ENCODE assay signal across 1 cellular context in the genomic region with DNA sequence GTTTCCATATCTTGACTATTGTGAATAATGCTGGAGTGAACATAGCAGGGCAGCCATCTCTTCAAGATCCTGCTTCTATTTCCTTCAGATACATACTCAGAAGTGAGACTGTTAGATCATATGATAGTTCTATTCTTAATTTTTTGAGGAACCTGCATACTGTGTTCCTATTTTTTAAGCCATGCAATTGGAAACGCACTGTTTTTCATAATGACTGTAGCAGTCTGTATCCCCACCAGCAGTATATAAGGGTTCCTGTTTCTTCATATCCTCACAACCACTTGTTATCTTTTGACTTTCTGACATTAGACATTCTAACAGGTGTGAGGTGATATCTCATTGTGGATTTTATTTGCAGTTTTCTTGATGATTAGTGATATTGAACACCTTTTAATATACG.
A peak's percentile ranks its signal among the peaks of the same experiment; 100 is the strongest.
TF ChIP-seq lines count a peak whose summit lies in the region.

No MANE protein-coding gene starts in this region.

TF ChIP-seq in GM12878, 131 proteins besides CTCF, POLR2A, EP300 and RAD21 (continued from another document):
- TF ChIP-seq CREM (IDR thresholded peaks at IDR 0.05; ENCODE audit: low read depth) (no peak), POU2F2 (IDR thresholded peaks at IDR 0.05; ENCODE audit: borderline replicate concordance, low read depth, low read length) (no peak), GATAD2B (conservative IDR thresholded peaks at IDR 0.05; ENCODE audit: low read depth) (no peak), HDGF (IDR thresholded peaks at IDR 0.05) (no peak), NR2C1 (IDR thresholded peaks at IDR 0.05) (no peak), SPI1 (IDR thresholded peaks at IDR 0.05; ENCODE audit: borderline replicate concordance, insufficient read depth, low read depth, low read length) (peak; percentile 36; the same call in 1 of the 2 replicates), CBX5 (IDR thresholded peaks at IDR 0.05; ENCODE audit: low read depth) (no peak), EED (IDR thresholded peaks at IDR 0.05; ENCODE audit: low read depth) (peak; percentile 50), RCOR1 (conservative IDR thresholded peaks at IDR 0.05; ENCODE audit: low read depth, low read length) (no peak), ATF7 (IDR thresholded peaks at IDR 0.05; ENCODE audit: low read depth) (0 out of 2 replicates have a peak, but pooled peaks have one; percentile 16), HDAC6 (IDR thresholded peaks at IDR 0.05; ENCODE audit: unreplicated experiment) (no peak), JUNB (IDR thresholded peaks at IDR 0.05) (peak; percentile 54), CEBPB (IDR thresholded peaks at IDR 0.05; ENCODE audit: borderline replicate concordance in 1 of 2, low read depth in 2 of 2, low read length in 2 of 2) (no peak), EZH2 (IDR thresholded peaks at IDR 0.05; ENCODE audit: borderline replicate concordance, control insufficient read depth, low read depth, low read length) (no peak), KLF5 (IDR thresholded peaks at IDR 0.05; ENCODE audit: partially characterized antibody) (peak; percentile 18), BHLHE40 (IDR thresholded peaks at IDR 0.05; ENCODE audit: borderline replicate concordance in 1 of 2, low read depth in 2 of 2, low read length in 1 of 2) (0 out of 4 replicates have a peak, but pooled peaks of 1 of the 2 experiments have one; percentile 10), CHD2 (IDR thresholded peaks at IDR 0.05; ENCODE audit: borderline replicate concordance, low read depth, low read length) (no peak), SUPT20H (IDR thresholded peaks at IDR 0.05; ENCODE audit: borderline replicate concordance, control insufficient read depth, low read depth, low read length) (no peak), JUND (IDR thresholded peaks at IDR 0.05; ENCODE audit: low read depth, low read length) (no peak), KAT2A (conservative IDR thresholded peaks at IDR 0.05; ENCODE audit: control insufficient read depth, low read depth, low read length) (no peak), NBN (IDR thresholded peaks at IDR 0.05) (no peak), CHD4 (IDR thresholded peaks at IDR 0.05) (no peak), IRF4 (IDR thresholded peaks at IDR 0.05; ENCODE audit: low read depth, low read length) (no peak), IKZF2 (IDR thresholded peaks at IDR 0.05) (peak; percentile 58 to 64; a peak in 2 of 4 replicates), FOXM1 (IDR thresholded peaks at IDR 0.05; ENCODE audit: low read depth, low read length) (no peak), DPF2 (IDR thresholded peaks at IDR 0.05) (0 out of 2 replicates have a peak, but pooled peaks have one; percentile 35), STAT3 (IDR thresholded peaks at IDR 0.05; ENCODE audit: low read depth, low read length) (no peak), RUNX3 (IDR thresholded peaks at IDR 0.05; ENCODE audit: low read length) (no peak), POLR2AphosphoS5 (IDR thresholded peaks at IDR 0.05; ENCODE audit: low read length) (no peak), CBFB (IDR thresholded peaks at IDR 0.05; ENCODE audit: low read depth) (no peak), TAF1 (IDR thresholded peaks at IDR 0.05; ENCODE audit: borderline replicate concordance, low read depth, low read length) (no peak), NFIC (IDR thresholded peaks at IDR 0.05; ENCODE audit: low read depth, low read length) (peak; percentile 71; the same call in 1 of the 2 replicates), SP1 (IDR thresholded peaks at IDR 0.05; ENCODE audit: low read depth, low read length) (no peak)
- TF ChIP-seq, protein P1, sequence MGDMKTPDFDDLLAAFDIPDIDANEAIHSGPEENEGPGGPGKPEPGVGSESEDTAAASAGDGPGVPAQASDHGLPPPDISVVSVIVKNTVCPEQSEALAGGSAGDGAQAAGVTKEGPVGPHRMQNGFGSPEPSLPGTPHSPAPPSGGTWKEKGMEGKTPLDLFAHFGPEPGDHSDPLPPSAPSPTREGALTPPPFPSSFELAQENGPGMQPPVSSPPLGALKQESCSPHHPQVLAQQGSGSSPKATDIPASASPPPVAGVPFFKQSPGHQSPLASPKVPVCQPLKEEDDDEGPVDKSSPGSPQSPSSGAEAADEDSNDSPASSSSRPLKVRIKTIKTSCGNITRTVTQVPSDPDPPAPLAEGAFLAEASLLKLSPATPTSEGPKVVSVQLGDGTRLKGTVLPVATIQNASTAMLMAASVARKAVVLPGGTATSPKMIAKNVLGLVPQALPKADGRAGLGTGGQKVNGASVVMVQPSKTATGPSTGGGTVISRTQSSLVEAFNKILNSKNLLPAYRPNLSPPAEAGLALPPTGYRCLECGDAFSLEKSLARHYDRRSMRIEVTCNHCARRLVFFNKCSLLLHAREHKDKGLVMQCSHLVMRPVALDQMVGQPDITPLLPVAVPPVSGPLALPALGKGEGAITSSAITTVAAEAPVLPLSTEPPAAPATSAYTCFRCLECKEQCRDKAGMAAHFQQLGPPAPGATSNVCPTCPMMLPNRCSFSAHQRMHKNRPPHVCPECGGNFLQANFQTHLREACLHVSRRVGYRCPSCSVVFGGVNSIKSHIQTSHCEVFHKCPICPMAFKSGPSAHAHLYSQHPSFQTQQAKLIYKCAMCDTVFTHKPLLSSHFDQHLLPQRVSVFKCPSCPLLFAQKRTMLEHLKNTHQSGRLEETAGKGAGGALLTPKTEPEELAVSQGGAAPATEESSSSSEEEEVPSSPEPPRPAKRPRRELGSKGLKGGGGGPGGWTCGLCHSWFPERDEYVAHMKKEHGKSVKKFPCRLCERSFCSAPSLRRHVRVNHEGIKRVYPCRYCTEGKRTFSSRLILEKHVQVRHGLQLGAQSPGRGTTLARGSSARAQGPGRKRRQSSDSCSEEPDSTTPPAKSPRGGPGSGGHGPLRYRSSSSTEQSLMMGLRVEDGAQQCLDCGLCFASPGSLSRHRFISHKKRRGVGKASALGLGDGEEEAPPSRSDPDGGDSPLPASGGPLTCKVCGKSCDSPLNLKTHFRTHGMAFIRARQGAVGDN (IDR thresholded peaks at IDR 0.05), result no peak
- TF ChIP-seq, protein P2, sequence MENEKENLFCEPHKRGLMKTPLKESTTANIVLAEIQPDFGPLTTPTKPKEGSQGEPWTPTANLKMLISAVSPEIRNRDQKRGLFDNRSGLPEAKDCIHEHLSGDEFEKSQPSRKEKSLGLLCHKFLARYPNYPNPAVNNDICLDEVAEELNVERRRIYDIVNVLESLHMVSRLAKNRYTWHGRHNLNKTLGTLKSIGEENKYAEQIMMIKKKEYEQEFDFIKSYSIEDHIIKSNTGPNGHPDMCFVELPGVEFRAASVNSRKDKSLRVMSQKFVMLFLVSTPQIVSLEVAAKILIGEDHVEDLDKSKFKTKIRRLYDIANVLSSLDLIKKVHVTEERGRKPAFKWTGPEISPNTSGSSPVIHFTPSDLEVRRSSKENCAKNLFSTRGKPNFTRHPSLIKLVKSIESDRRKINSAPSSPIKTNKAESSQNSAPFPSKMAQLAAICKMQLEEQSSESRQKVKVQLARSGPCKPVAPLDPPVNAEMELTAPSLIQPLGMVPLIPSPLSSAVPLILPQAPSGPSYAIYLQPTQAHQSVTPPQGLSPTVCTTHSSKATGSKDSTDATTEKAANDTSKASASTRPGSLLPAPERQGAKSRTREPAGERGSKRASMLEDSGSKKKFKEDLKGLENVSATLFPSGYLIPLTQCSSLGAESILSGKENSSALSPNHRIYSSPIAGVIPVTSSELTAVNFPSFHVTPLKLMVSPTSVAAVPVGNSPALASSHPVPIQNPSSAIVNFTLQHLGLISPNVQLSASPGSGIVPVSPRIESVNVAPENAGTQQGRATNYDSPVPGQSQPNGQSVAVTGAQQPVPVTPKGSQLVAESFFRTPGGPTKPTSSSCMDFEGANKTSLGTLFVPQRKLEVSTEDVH (IDR thresholded peaks at IDR 0.05; ENCODE audit: low read depth, partially characterized antibody), result no peak
- TF ChIP-seq, protein P3, sequence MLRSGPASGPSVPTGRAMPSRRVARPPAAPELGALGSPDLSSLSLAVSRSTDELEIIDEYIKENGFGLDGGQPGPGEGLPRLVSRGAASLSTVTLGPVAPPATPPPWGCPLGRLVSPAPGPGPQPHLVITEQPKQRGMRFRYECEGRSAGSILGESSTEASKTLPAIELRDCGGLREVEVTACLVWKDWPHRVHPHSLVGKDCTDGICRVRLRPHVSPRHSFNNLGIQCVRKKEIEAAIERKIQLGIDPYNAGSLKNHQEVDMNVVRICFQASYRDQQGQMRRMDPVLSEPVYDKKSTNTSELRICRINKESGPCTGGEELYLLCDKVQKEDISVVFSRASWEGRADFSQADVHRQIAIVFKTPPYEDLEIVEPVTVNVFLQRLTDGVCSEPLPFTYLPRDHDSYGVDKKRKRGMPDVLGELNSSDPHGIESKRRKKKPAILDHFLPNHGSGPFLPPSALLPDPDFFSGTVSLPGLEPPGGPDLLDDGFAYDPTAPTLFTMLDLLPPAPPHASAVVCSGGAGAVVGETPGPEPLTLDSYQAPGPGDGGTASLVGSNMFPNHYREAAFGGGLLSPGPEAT (IDR thresholded peaks at IDR 0.05; ENCODE audit: low read depth), result peak; percentile 35; the same call in 1 of the 2 replicates
- TF ChIP-seq, protein P4, sequence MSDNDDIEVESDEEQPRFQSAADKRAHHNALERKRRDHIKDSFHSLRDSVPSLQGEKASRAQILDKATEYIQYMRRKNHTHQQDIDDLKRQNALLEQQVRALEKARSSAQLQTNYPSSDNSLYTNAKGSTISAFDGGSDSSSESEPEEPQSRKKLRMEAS (IDR thresholded peaks at IDR 0.05; ENCODE audit: low read depth, low read length), result no peak
